In genomic region chr6:12421596-12421995, GRCh38 we compare ENCODE assay signal across 18 cellular contexts.
"Had no signal": no experiment of that assay in that cellular context is flagged by ENCODE, and none has a peak within 500 bp of the region (broad histone marks: within the 10 kb centered on the region; RNA-seq: fewer than 3 reads in every experiment).

No MANE protein-coding gene starts in this region.

- DNase-seq: erythroblast; foreskin melanocyte; immature natural killer cell; left cardiac atrium; left ventricle myocardium inferior; lower lobe of right lung; mesendoderm; naive B cell; occipital lobe; pancreas; right lobe of liver; stimulated activated CD4-positive, alpha-beta T cell treated with anti-CD3 and anti-CD28 coated beads, Interleukin-15, amount 100 ng/mL, for 24 hours; stimulated activated CD4-positive, alpha-beta T cell treated with anti-CD3 and anti-CD28 coated beads, Interleukin-1b, Interleukin-23, amount 100 ng/mL, for 48 hours; stimulated activated CD4-positive, alpha-beta T cell treated with anti-CD3 and anti-CD28 coated beads, Interleukin-4, amount 100 ng/mL, for 24 hours; tibial artery; upper lobe of left lung; uterus had no signal

- H3K36me3 ChIP-seq: left ventricle myocardium inferior, lower lobe of right lung, pancreas, right lobe of liver, tibial artery, upper lobe of left lung, uterus had no signal

- H3K27me3 ChIP-seq: pancreas, right lobe of liver, tibial artery, upper lobe of left lung, uterus had no signal

- H3K4me1 ChIP-seq: lower lobe of right lung, right lobe of liver, upper lobe of left lung, uterus had no signal

- H3K27ac ChIP-seq: left ventricle myocardium inferior, lower lobe of right lung, pancreas, right lobe of liver, uterus had no signal

- H3K4me3 ChIP-seq: left ventricle myocardium inferior, lower lobe of right lung, pancreas, right lobe of liver, tibial artery, upper lobe of left lung, uterus had no signal

- FAIRE-seq: colon, pancreas had no signal

- H3K9me3 ChIP-seq: lower lobe of right lung, pancreas, right lobe of liver, tibial artery, uterus had no signal
